In genomic region chr18:32289480-32290075, GRCh38 we compare ENCODE assay signal across 8 cellular contexts.
A peak's percentile ranks its signal among the peaks of the same experiment; 100 is the strongest.
DNase-seq lines count a peak whose midpoint lies in the region; ATAC-seq and TF ChIP-seq lines count a peak whose summit lies in the region.

No MANE protein-coding gene starts in this region.

- H3K9me3 Mint-ChIP-seq in HFFc6, result no peaks in the 10 kb centered on the region; the same call in 1 of the 2 replicates
- H3K9me3 Mint-ChIP-seq in naive thymus-derived CD8-positive, alpha-beta T cell, result peaks cover 0 to 3% (median 0%) of the 10 kb centered on the region in 9 donors

- TF ChIP-seq CTCF in right atrium auricular region (IDR thresholded peaks at IDR 0.05) (peak in 1 of 2 donors; percentile 70), HFFc6 (IDR thresholded peaks at IDR 0.05) (peak; percentile 79; the same call in 1 of the 2 replicates)

- no peaks in the 10 kb centered on the region for H3K36me3 ChIP-seq in right atrium auricular region

- DNase-seq in Right ventricle myocardium superior (no peak), right atrium auricular region (ENCODE audit: low spot score) (no peak), HFFc6 (peak; percentile 40), NCI-H1105 (lab: John Stamatoyannopoulos, UW) (peak; percentile 41), SK-MEL-5 (ENCODE audit: low read depth, low spot score) (peak; percentile 85), epidermal melanocyte (ENCODE audit: insufficient read length, low spot score) (peak; percentile 43), cortex of kidney (lab: John Stamatoyannopoulos, UW) (no peak)
- peak in 4 of 10 donors; percentile 6 to 36 (median 21) for DNase-seq in naive thymus-derived CD8-positive, alpha-beta T cell

- no peak overlapping the region for H3K4me3 ChIP-seq in right atrium auricular region

- no peak overlapping the region for H3K4me3 Mint-ChIP-seq in HFFc6
- no peak overlapping the region for H3K4me3 Mint-ChIP-seq in naive thymus-derived CD8-positive, alpha-beta T cell

- no peaks in the 10 kb centered on the region for H3K27me3 ChIP-seq in right atrium auricular region

- H3K27me3 Mint-ChIP-seq in HFFc6 (ENCODE audit: insufficient read depth), result no peaks in the 10 kb centered on the region; the same call in 1 of the 2 replicates
- H3K27me3 Mint-ChIP-seq in naive thymus-derived CD8-positive, alpha-beta T cell, result peaks cover 9 to 21% (median 15%) of the 10 kb centered on the region in 5 donors

- intact Hi-C loops in Right ventricle myocardium superior (cut with DNase I), result loop anchor here (5.0 to 10.0 kb wide), 2 partner anchors 65 to 178 kb away; no protein-coding TSS in a partner anchor

- POLR2A ChIA-PET in naive thymus-derived CD8-positive, alpha-beta T cell (lab: Charles Lee), result no interaction called here

- no peak overlapping the region for H3K27ac Mint-ChIP-seq in HFFc6
- no peak overlapping the region for H3K27ac Mint-ChIP-seq in naive thymus-derived CD8-positive, alpha-beta T cell

- H3K36me3 Mint-ChIP-seq in HFFc6 (ENCODE audit: low read depth), result no peaks in the 10 kb centered on the region
- H3K36me3 Mint-ChIP-seq in naive thymus-derived CD8-positive, alpha-beta T cell, result no peaks in the 10 kb centered on the region

- H3K9me3 ChIP-seq in right atrium auricular region, result no peaks in the 10 kb centered on the region

- peak; percentile 77 for ATAC-seq in Right ventricle myocardium superior (ENCODE audit: poor library complexity)
- ATAC-seq in naive thymus-derived CD8-positive, alpha-beta T cell, result peak; percentile 39 to 54

- no peaks in the 10 kb centered on the region for H3K4me1 ChIP-seq in right atrium auricular region

- no peaks in the 10 kb centered on the region for H3K4me1 Mint-ChIP-seq in HFFc6 (ENCODE audit: low read depth)
- H3K4me1 Mint-ChIP-seq in naive thymus-derived CD8-positive, alpha-beta T cell, result no peaks in the 10 kb centered on the region

- in situ Hi-C loops in SK-MEL-5 (cut with HindIII; ENCODE audit: low pct_unique_long_range_greater_than_20kb, low sequenced_read_pairs), result no loop called here

- no peak overlapping the region for H3K27ac ChIP-seq in right atrium auricular region

Comparison
In these comparisons a context has a peak if more than half of its experiments do, and no peak if none do; other contexts are left out.
1. DNase-seq: peak in HFFc6 (single experiment), NCI-H1105 (single experiment), SK-MEL-5 (single experiment) and epidermal melanocyte (single experiment); none in Right ventricle myocardium superior (single experiment), right atrium auricular region (single experiment) and cortex of kidney (single experiment).